Comparison of ENCODE assay signal across 8 cellular contexts in the genomic region with DNA sequence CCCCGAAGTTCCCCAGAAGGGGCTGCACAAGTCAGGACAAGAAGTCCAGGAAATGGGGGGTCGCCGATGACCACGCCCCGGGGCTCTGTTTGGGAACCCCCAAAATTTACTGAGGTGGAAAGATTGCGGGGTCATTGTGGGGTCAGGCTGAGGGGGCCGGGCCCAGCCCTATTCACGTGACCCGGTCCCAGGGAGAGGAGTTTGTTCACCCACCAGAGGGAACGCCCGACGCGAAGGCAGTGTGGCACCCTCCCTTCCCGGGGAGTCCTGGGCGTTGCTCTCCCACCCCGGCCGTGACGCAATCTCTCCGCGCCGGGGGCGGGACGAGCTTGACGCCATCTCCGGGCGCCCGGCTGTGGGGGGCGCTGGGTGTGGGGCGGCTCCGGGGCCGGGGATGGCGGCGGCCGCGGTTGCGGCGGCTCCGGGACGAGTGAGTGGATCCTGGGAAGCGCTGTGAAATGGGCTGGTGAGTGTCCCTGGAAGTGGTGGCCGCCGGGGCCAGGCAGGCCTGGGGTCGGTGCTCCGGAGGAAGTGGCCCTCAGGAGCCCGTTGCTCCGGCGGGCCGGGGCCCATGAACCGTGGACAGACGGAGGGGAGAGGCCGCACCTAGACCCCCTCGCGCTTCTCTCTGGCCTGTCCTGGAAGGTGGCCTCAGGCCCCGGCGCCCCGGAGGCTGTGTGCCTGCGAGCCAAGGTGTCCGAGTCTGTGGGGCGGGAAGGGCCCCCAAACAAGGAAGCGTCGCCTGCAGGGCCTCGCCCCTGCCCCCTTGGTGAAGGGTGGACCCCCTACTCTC. TPM values are rescaled to one million over a fixed set of nuclear protein-coding genes. Genes with fewer than 3 reads are reported as not detected.
A peak's percentile ranks its signal among the peaks of the same experiment; 100 is the strongest.
DNase-seq lines count a peak whose midpoint lies in the region; ATAC-seq lines count a peak whose summit lies in the region.

A gene with protein sequence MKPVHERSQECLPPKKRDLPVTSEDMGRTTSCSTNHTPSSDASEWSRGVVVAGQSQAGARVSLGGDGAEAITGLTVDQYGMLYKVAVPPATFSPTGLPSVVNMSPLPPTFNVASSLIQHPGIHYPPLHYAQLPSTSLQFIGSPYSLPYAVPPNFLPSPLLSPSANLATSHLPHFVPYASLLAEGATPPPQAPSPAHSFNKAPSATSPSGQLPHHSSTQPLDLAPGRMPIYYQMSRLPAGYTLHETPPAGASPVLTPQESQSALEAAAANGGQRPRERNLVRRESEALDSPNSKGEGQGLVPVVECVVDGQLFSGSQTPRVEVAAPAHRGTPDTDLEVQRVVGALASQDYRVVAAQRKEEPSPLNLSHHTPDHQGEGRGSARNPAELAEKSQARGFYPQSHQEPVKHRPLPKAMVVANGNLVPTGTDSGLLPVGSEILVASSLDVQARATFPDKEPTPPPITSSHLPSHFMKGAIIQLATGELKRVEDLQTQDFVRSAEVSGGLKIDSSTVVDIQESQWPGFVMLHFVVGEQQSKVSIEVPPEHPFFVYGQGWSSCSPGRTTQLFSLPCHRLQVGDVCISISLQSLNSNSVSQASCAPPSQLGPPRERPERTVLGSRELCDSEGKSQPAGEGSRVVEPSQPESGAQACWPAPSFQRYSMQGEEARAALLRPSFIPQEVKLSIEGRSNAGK (plus strand): TSS at position 338 of the 793 bp plus-strand sequence. CDS start 3,765 bp downstream, outside the sequence.

- H3K36me3 ChIP-seq in esophagus (ENCODE audit: control insufficient read depth in 2 of 2, insufficient read depth in 2 of 2, low read length in 1 of 2) (peaks cover 10 to 14% of the 10 kb centered on the region in 2 donors), mucosa of stomach (ENCODE audit: control insufficient read depth, insufficient read depth, low read length) (no peaks in the 10 kb centered on the region)

- H3K9ac ChIP-seq in mucosa of stomach (ENCODE audit: low read length), result peak within 1 kb of the TSS; percentile 95

- peak within 1 kb of the TSS; percentile 64 to 87 for H3K4me3 ChIP-seq in esophagus (ENCODE audit: low read depth in 1 of 2, low read length in 2 of 2)
- peak within 1 kb of the TSS; percentile 98 for H3K4me3 ChIP-seq in mucosa of stomach (ENCODE audit: low read length)

- ATAC-seq in GM21526 (IDR thresholded peaks at IDR 0.05; ENCODE audit: low FRiP score, unreplicated experiment), result peak; percentile 61

- H3K4me1 ChIP-seq in esophagus (ENCODE audit: control insufficient read depth in 2 of 2, insufficient read depth in 2 of 2, low read length in 1 of 2) (peaks cover 0 to 2% of the 10 kb centered on the region in 2 donors), mucosa of stomach (ENCODE audit: control insufficient read depth, insufficient read depth, low read length) (peaks cover 13% of the 10 kb centered on the region)

- DNase-seq in DMS 273 treated with DMSO at 0.1 percent for 48 hours (lab: John Stamatoyannopoulos, UW), result peak; percentile 55
- peak; percentile 99 for DNase-seq in HuH-7 (ENCODE audit: low spot score)
- peak; percentile 36 for DNase-seq in OCI-M2 (lab: John Stamatoyannopoulos, UW; ENCODE audit: unreplicated experiment)
- DNase-seq in activated T-cell treated with anti-CD3 and anti-CD28 coated beads, Interleukin-2, amount 50 U/mL, for 1 hour, result peak; percentile 98
- DNase-seq in stimulated activated CD8-positive, alpha-beta memory T cell treated with anti-CD3 and anti-CD28 coated beads, Interleukin-4, amount 100 ng/mL, for 48 hours, result peak; percentile 96

- no peaks in the 10 kb centered on the region for H3K9me3 ChIP-seq in esophagus (ENCODE audit: control insufficient read depth in 2 of 2, insufficient read depth in 1 of 2, low read depth in 1 of 2, low read length in 1 of 2)
- H3K9me3 ChIP-seq in mucosa of stomach (ENCODE audit: control insufficient read depth, low read length), result no peaks in the 10 kb centered on the region

- 1% methylated on average over 40 to 62 of the region's 62 CpGs for WGBS in esophagus, 2 donors

- H3K27ac ChIP-seq in esophagus (ENCODE audit: low read depth in 2 of 2, low read length in 1 of 2), result peak within 1 kb of the TSS; percentile 71 to 90

- H3K27me3 ChIP-seq in esophagus (ENCODE audit: control insufficient read depth in 1 of 2, insufficient read depth in 2 of 2, low read length in 2 of 2), result no peaks in the 10 kb centered on the region
- H3K27me3 ChIP-seq in mucosa of stomach (ENCODE audit: control insufficient read depth, insufficient read depth, low read length), result no peaks in the 10 kb centered on the region

RNA-seq across cellular contexts. Expression of the gene that starts here (rescaled TPM):
- polyA plus RNA-seq in esophagus, result 1 to 10 TPM; 4.7 to 6.4 TPM

Comparison
In these comparisons a context has a peak if more than half of its experiments do, and no peak if none do; other contexts are left out.
1. Peak in every context shown above with its lines: DNase-seq, ATAC-seq, H3K4me3 ChIP-seq and H3K27ac ChIP-seq.
2. DNase-seq: peak in every context shown above with its lines; median percentile 99 in HuH-7; 98 in activated T-cell treated with anti-CD3 and anti-CD28 coated beads, Interleukin-2, amount 50 U/mL, for 1 hour; 96 in stimulated activated CD8-positive, alpha-beta memory T cell treated with anti-CD3 and anti-CD28 coated beads, Interleukin-4, amount 100 ng/mL, for 48 hours; 55 in DMS 273 treated with DMSO at 0.1 percent for 48 hours; 36 in OCI-M2.